Comparison of ENCODE assay signal across 30 cellular contexts in the genomic region with DNA sequence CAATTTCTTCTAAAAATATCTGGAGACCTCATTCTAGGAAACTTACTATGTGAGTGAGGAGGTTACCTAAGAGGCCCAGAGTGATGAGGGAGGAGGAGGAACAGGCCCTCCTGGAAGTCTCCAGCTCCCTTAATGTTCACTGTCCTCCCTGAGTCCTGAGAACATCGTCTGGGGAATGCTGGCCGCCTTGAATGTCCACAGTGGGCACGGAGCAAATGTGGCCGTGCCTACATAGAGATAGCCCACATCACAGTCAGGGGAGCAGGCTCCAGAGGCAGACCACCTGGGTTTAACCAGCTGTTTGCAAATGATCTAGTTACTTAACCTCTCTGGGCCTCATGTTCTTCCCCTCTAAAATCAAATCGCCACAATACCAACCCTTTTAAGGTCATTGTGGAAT.
"Had no signal": no experiment of that assay in that cellular context is flagged by ENCODE, and none has a peak within 500 bp of the region (broad histone marks: within the 10 kb centered on the region; RNA-seq: fewer than 3 reads in every experiment).

No MANE protein-coding gene starts in this region.

- H3K9me3 ChIP-seq: gastroesophageal sphincter, right lobe of liver, testis, vagina had no signal

- H3K36me3 Mint-ChIP-seq: mesothelial cell of epicardium, natural killer cell, type B pancreatic cell had no signal

- H3K27ac ChIP-seq: brain microvascular endothelial cell, coronary artery, dorsolateral prefrontal cortex, gastroesophageal sphincter, right lobe of liver, testis, vagina, WERI-Rb-1 had no signal

- H3K27ac Mint-ChIP-seq: mesothelial cell of epicardium, type B pancreatic cell had no signal

- H3K4me3 Mint-ChIP-seq: mesothelial cell of epicardium, natural killer cell, type B pancreatic cell had no signal

- FAIRE-seq: astrocyte, keratinocyte, TTC549 had no signal

- H3K4me3 ChIP-seq: coronary artery, dorsolateral prefrontal cortex, gastroesophageal sphincter, right lobe of liver, testis, vagina had no signal

- H3K36me3 ChIP-seq: brain microvascular endothelial cell, vagina, WERI-Rb-1 had no signal

- ATAC-seq: activated CD4-positive, CD25-positive, alpha-beta regulatory T cell treated with anti-CD3 and anti-CD28 coated beads, Interleukin-2, amount 50 U/mL, for 24 hours; gastroesophageal sphincter; left cardiac atrium; natural killer cell; stimulated activated naive CD8-positive, alpha-beta T cell treated with anti-CD3 and anti-CD28 coated beads, Interleukin-15, Interleukin-2, amounts not matched to agents 100 U/mL and 50 U/mL, for 24 hours had no signal

- H3K9me3 Mint-ChIP-seq: mesothelial cell of epicardium, natural killer cell, type B pancreatic cell had no signal

- H3K4me1 ChIP-seq: testis, vagina had no signal

- H3K27me3 ChIP-seq: brain microvascular endothelial cell, gastroesophageal sphincter, right lobe of liver, testis, vagina had no signal

- DNase-seq: activated CD4-positive, alpha-beta T cell treated with anti-CD3 and anti-CD28 coated beads for 48 hours; activated CD4-positive, alpha-beta T cell treated with anti-CD3 and anti-CD28 coated beads, Interleukin-2, amount 50 U/mL, for 48 hours; activated CD8-positive, alpha-beta memory T cell treated with anti-CD3 and anti-CD28 coated beads, Interleukin-2, amount 50 U/mL, for 4 hours; activated gamma-delta T cell treated with Interleukin-2 at 50 U/mL for 16 hours; activated naive CD4-positive, alpha-beta T cell treated with anti-CD3 and anti-CD28 coated beads, Interleukin-2, amount 50 U/mL, for 16 hours; activated T-cell treated with anti-CD3 and anti-CD28 coated beads, Interleukin-2, amount 50 U/mL, for 1 hour; amniotic stem cell; brain microvascular endothelial cell; dorsolateral prefrontal cortex; effector memory CD4-positive, alpha-beta T cell; erythroblast; hippocampal formation; left cardiac atrium; mammary epithelial cell; natural killer cell; right lobe of liver; stimulated activated CD4-positive, alpha-beta T cell treated with anti-CD3 and anti-CD28 coated beads, Interleukin-4, amount 100 ng/mL, for 1 hour; stimulated activated naive CD8-positive, alpha-beta T cell treated with anti-CD3 and anti-CD28 coated beads, Interleukin-15, Interleukin-2, amounts not matched to agents 100 U/mL and 50 U/mL, for 24 hours; T-helper 9 cell; testis; WERI-Rb-1 had no signal
